ENCODE assay signal across 14 cellular contexts in genomic region chr9:3330792-3331420, GRCh38.
DNase-seq lines count a peak whose midpoint lies in the region; ATAC-seq, FAIRE-seq and TF ChIP-seq lines count a peak whose summit lies in the region.
"Had no signal": no experiment of that assay in that cellular context is flagged by ENCODE, and none has a peak within 500 bp of the region (broad histone marks: within the 10 kb centered on the region; RNA-seq: fewer than 3 reads in every experiment).

No MANE protein-coding gene starts in this region.

- H3K27me3 ChIP-seq in bronchial epithelial cell (ENCODE audit: control insufficient read depth, insufficient read depth, low read length) (no peaks in the 10 kb centered on the region), lower lobe of right lung (ENCODE audit: low read depth) (no peaks in the 10 kb centered on the region)
- H3K27me3 ChIP-seq: BE2C, neutrophil had no signal

- H3K4me1 ChIP-seq in lower lobe of right lung: peaks cover 12% of the 10 kb centered on the region
- H3K4me1 ChIP-seq: BE2C had no signal

- no peak for FAIRE-seq in bronchial epithelial cell (lab: Jason Lieb, UNC)

- H3K36me3 ChIP-seq in bronchial epithelial cell (ENCODE audit: control insufficient read depth, insufficient read depth, low read length): no peaks in the 10 kb centered on the region
- no peaks in the 10 kb centered on the region for H3K36me3 ChIP-seq in lower lobe of right lung
- H3K36me3 ChIP-seq: BE2C had no signal

- no peak overlapping the region for H3K27ac ChIP-seq in lower lobe of right lung
- H3K27ac ChIP-seq: neutrophil, skin epidermis had no signal

- peak; percentile 68 for DNase-seq in EH (ENCODE audit: low read depth)
- peak; percentile 93 for DNase-seq in OCI-M1 (lab: John Stamatoyannopoulos, UW)
- peak; percentile 97 for DNase-seq in bronchial epithelial cell (ENCODE audit: low read depth)
- no peak for DNase-seq in lower lobe of right lung
- DNase-seq in glutamatergic neuron: no peak
- no peak for DNase-seq in NCI-H1105 treated with DMSO at 0.1 percent for 48 hours (lab: John Stamatoyannopoulos, UW)
- no peak for DNase-seq in CD1c-positive myeloid dendritic cell (ENCODE audit: extremely low spot score)
- DNase-seq: activated CD4-positive, CD25-positive, alpha-beta regulatory T cell; BE2C; NCI-H1436 had no signal

- TF ChIP-seq CTCF in bronchial epithelial cell (IDR thresholded peaks at IDR 0.05; ENCODE audit: insufficient read depth, low read length, severe bottlenecking) (no peak), lower lobe of right lung (IDR thresholded peaks at IDR 0.05) (no peak), glutamatergic neuron (IDR thresholded peaks at IDR 0.05; ENCODE audit: partially characterized antibody, unreplicated experiment) (no peak)

- H3K4me3 ChIP-seq in bronchial epithelial cell (ENCODE audit: low read depth, low read length): no peak overlapping the region
- H3K4me3 ChIP-seq in lower lobe of right lung: no peak overlapping the region
- H3K4me3 ChIP-seq: skin epidermis had no signal

- ATAC-seq in lower lobe of right lung (peak; percentile 79 to 93), GM18858 (IDR thresholded peaks at IDR 0.05; ENCODE audit: unreplicated experiment) (no peak)

- H3K27me3 Mint-ChIP-seq in glutamatergic neuron (ENCODE audit: unreplicated experiment): no peaks in the 10 kb centered on the region
- H3K27me3 Mint-ChIP-seq: type B pancreatic cell had no signal

- H3K9me3 Mint-ChIP-seq in glutamatergic neuron (ENCODE audit: unreplicated experiment): no peaks in the 10 kb centered on the region
- H3K9me3 Mint-ChIP-seq: type B pancreatic cell had no signal

- H3K4me1 Mint-ChIP-seq in glutamatergic neuron (ENCODE audit: low read depth, unreplicated experiment): no peaks in the 10 kb centered on the region

- no peak overlapping the region for H3K4me3 Mint-ChIP-seq in glutamatergic neuron (ENCODE audit: unreplicated experiment)
- H3K4me3 Mint-ChIP-seq: type B pancreatic cell had no signal

- intact Hi-C loops in lower lobe of right lung (cut with DNase I): no loop called here

- no peaks in the 10 kb centered on the region for H3K9me3 ChIP-seq in lower lobe of right lung
- H3K9me3 ChIP-seq: BE2C, neutrophil had no signal

- H3K27ac Mint-ChIP-seq in glutamatergic neuron (ENCODE audit: unreplicated experiment): no peak overlapping the region
- H3K27ac Mint-ChIP-seq: type B pancreatic cell had no signal

- H3K36me3 Mint-ChIP-seq in glutamatergic neuron (ENCODE audit: unreplicated experiment): no peaks in the 10 kb centered on the region
- H3K36me3 Mint-ChIP-seq: type B pancreatic cell had no signal

Comparison
In these comparisons a context has a peak if more than half of its experiments do, and no peak if none do; other contexts are left out.
1. DNase-seq: peak in EH (single experiment), OCI-M1 (single experiment) and bronchial epithelial cell (single experiment); none in lower lobe of right lung (single experiment), glutamatergic neuron (single experiment), NCI-H1105 treated with DMSO at 0.1 percent for 48 hours (single experiment) and CD1c-positive myeloid dendritic cell (single experiment).